15 cellular contexts compared by ENCODE assay signal in genomic region chr12:79020106-79020505, GRCh38.
DNase-seq lines count a peak whose midpoint lies in the region; ATAC-seq and TF ChIP-seq lines count a peak whose summit lies in the region.
"Had no signal": no experiment of that assay in that cellular context is flagged by ENCODE, and none has a peak within 500 bp of the region (broad histone marks: within the 10 kb centered on the region; RNA-seq: fewer than 3 reads in every experiment).

No MANE protein-coding gene starts in this region.

- no peaks in the 10 kb centered on the region for H3K36me3 ChIP-seq in brain microvascular endothelial cell (replicated peaks)

- in situ Hi-C loops in brain microvascular endothelial cell (cut with HindIII; ENCODE audit: low pct_ligation_motif_present, low sequenced_read_pairs), result no loop called here

- ATAC-seq in GM18909 (IDR thresholded peaks at IDR 0.05; ENCODE audit: poor library complexity, unreplicated experiment), result peak; percentile 43
- peak; percentile 31 for ATAC-seq in HG03432 (IDR thresholded peaks at IDR 0.05; ENCODE audit: unreplicated experiment)
- ATAC-seq: left colon, Panc1 had no signal

- peaks cover 7% of the 10 kb centered on the region for H3K9me3 Mint-ChIP-seq in T-helper 2 cell treated with Interferon-gamma antibody and Interleukin-4, amounts not matched to agents 5 μg/mL and 100 μg/mL, for 36 hours

- H3K27ac ChIP-seq in brain microvascular endothelial cell, result no peak overlapping the region

- H3K27me3 Mint-ChIP-seq in T-helper 2 cell treated with Interferon-gamma antibody and Interleukin-4, amounts not matched to agents 5 μg/mL and 100 μg/mL, for 36 hours (ENCODE audit: low read depth), result no peaks in the 10 kb centered on the region

- H3K4me3 ChIP-seq in brain microvascular endothelial cell (ENCODE audit: low read depth, low read length), result no peak overlapping the region

- no peak overlapping the region for H3K4me3 Mint-ChIP-seq in T-helper 2 cell treated with Interferon-gamma antibody and Interleukin-4, amounts not matched to agents 5 μg/mL and 100 μg/mL, for 36 hours
- H3K4me3 Mint-ChIP-seq: CD14-positive monocyte; T-helper 1 cell treated with Interleukin-12 subunit alpha and Interleukin-12 subunit beta and Interleukin-4 antibody, amounts not matched to agents 30 μg/mL and 1 μg/mL, for 36 hours had no signal

- DNase-seq in brain microvascular endothelial cell (peak; percentile 3), myocyte (ENCODE audit: low read depth) (peak; percentile 41), NCI-H510A (lab: John Stamatoyannopoulos, UW) (no peak), SKM-1 (lab: John Stamatoyannopoulos, UW; ENCODE audit: unreplicated experiment) (no peak)
- no peak for DNase-seq in T-helper 2 cell treated with Interferon-gamma antibody and Interleukin-4, amounts not matched to agents 5 μg/mL and 100 μg/mL, for 36 hours (ENCODE audit: low spot score)
- DNase-seq: amygdala; effector memory CD4-positive, alpha-beta T cell; head of caudate nucleus; left colon; NCI-H345 had no signal

- H3K36me3 Mint-ChIP-seq in T-helper 2 cell treated with Interferon-gamma antibody and Interleukin-4, amounts not matched to agents 5 μg/mL and 100 μg/mL, for 36 hours (ENCODE audit: low read depth), result no peaks in the 10 kb centered on the region
- H3K36me3 Mint-ChIP-seq: CD14-positive monocyte had no signal

- no peak for TF ChIP-seq CTCF in brain microvascular endothelial cell (IDR thresholded peaks at IDR 0.05; ENCODE audit: low read depth, low read length, missing control alignments)

- H3K27ac Mint-ChIP-seq in T-helper 2 cell treated with Interferon-gamma antibody and Interleukin-4, amounts not matched to agents 5 μg/mL and 100 μg/mL, for 36 hours, result no peak overlapping the region
- H3K27ac Mint-ChIP-seq: CD14-positive monocyte; T-helper 1 cell treated with Interleukin-12 subunit alpha and Interleukin-12 subunit beta and Interleukin-4 antibody, amounts not matched to agents 30 μg/mL and 1 μg/mL, for 36 hours had no signal

- H3K27me3 ChIP-seq in brain microvascular endothelial cell (replicated peaks), result no peaks in the 10 kb centered on the region

- no peaks in the 10 kb centered on the region for H3K4me1 Mint-ChIP-seq in T-helper 2 cell treated with Interferon-gamma antibody and Interleukin-4, amounts not matched to agents 5 μg/mL and 100 μg/mL, for 36 hours (ENCODE audit: low read depth)
- H3K4me1 Mint-ChIP-seq: CD14-positive monocyte had no signal

Comparison
In these comparisons a context has a peak if more than half of its experiments do, and no peak if none do; other contexts are left out.
1. DNase-seq: peak in brain microvascular endothelial cell (single experiment) and myocyte (single experiment); none in NCI-H510A (single experiment), T-helper 2 cell treated with Interferon-gamma antibody and Interleukin-4, amounts not matched to agents 5 μg/mL and 100 μg/mL, for 36 hours (single experiment) and SKM-1 (single experiment).